Comparison of ENCODE assay signal across 16 cellular contexts in the genomic region with DNA sequence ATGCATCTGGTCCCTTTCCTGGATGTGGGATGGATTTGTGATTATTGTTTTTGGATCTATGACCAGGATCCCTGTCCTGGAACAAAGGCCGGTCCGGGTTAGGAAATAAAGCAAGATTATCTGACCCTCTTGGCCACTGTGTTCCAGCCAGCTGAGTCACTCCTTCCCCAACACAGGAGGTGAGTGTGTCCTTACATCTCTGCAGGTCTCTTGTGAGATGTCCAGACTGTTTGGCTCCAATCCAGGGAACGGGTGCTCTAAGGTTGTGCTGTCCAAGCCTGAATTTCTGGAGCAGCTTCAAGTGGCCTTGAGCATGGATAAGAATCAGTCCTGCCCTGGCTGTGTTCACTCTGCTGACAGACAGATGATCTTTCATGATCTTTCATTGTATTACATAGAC.
DNase-seq lines count a peak whose midpoint lies in the region; ATAC-seq and TF ChIP-seq lines count a peak whose summit lies in the region.
"Had no signal": no experiment of that assay in that cellular context is flagged by ENCODE, and none has a peak within 500 bp of the region (broad histone marks: within the 10 kb centered on the region; RNA-seq: fewer than 3 reads in every experiment).

No MANE protein-coding gene starts in this region.

- ATAC-seq in right cardiac atrium: peak; percentile 69 to 94
- ATAC-seq: CD8-positive, alpha-beta T cell had no signal

- H3K27me3 ChIP-seq in right cardiac atrium (ENCODE audit: control insufficient read depth, insufficient read depth) (peaks cover 4% of the 10 kb centered on the region), adrenal gland (no peaks in the 10 kb centered on the region), endodermal cell (ENCODE audit: control insufficient read depth, insufficient read depth, low read length, poor library complexity, severe bottlenecking) (no peaks in the 10 kb centered on the region), BE2C (peaks cover 11% of the 10 kb centered on the region; the same call in 1 of the 2 replicates), tibial nerve (no peaks in the 10 kb centered on the region)

- intact Hi-C loops in right cardiac atrium (cut with DNase I) (no loop called here), cardiac septum (cut with DNase I) (no loop called here), adrenal gland (cut with DNase I) (no loop called here)

- DNase-seq in right cardiac atrium (peak in 2 of 3 donors; percentile 19 to 46), cardiac septum (ENCODE audit: low spot score) (no peak), adrenal gland (peak in 6 of 7 donors; percentile 20 to 61 (median 34)), endodermal cell (peak; percentile 38), mucosa of gallbladder (ENCODE audit: low spot score) (peak; percentile 56), BE2C (no peak), HFFc6 (no peak), tibial nerve (ENCODE audit: low spot score in 2 of 2) (no peak)
- DNase-seq: CD8-positive, alpha-beta T cell; COR-L47; DND-41; GDM1; GM23248; H7; IMR-90 had no signal

- H3K9me3 Mint-ChIP-seq in endodermal cell (no peaks in the 10 kb centered on the region), HFFc6 (peaks cover 30% of the 10 kb centered on the region)
- H3K9me3 Mint-ChIP-seq: CD14-positive monocyte; CD8-positive, alpha-beta T cell had no signal

- no peaks in the 10 kb centered on the region for H3K9me3 ChIP-seq in right cardiac atrium (ENCODE audit: control insufficient read depth, low read length)
- H3K9me3 ChIP-seq in adrenal gland (replicated peaks in 1 of 3): no peaks in the 10 kb centered on the region
- no peaks in the 10 kb centered on the region for H3K9me3 ChIP-seq in endodermal cell (ENCODE audit: control insufficient read depth, low read length)
- no peaks in the 10 kb centered on the region for H3K9me3 ChIP-seq in BE2C
- H3K9me3 ChIP-seq in tibial nerve: no peaks in the 10 kb centered on the region

- no peak for TF ChIP-seq EP300 in tibial nerve (IDR thresholded peaks at IDR 0.05)

- H3K4me3 Mint-ChIP-seq in endodermal cell: no peak overlapping the region
- H3K4me3 Mint-ChIP-seq in HFFc6: no peak overlapping the region
- H3K4me3 Mint-ChIP-seq: CD14-positive monocyte; CD8-positive, alpha-beta T cell had no signal

- H3K27ac Mint-ChIP-seq in endodermal cell (no peak overlapping the region), HFFc6 (no peak overlapping the region)
- H3K27ac Mint-ChIP-seq: CD14-positive monocyte; CD8-positive, alpha-beta T cell had no signal

- H3K4me1 ChIP-seq in right cardiac atrium (ENCODE audit: control insufficient read depth, insufficient read depth, low read length) (no peaks in the 10 kb centered on the region), adrenal gland (replicated peaks in 1 of 2) (no peaks in the 10 kb centered on the region), endodermal cell (ENCODE audit: control insufficient read depth, insufficient read depth, low read length) (peaks cover 3% of the 10 kb centered on the region), BE2C (no peaks in the 10 kb centered on the region), tibial nerve (no peaks in the 10 kb centered on the region)

- H3K27ac ChIP-seq in right cardiac atrium (ENCODE audit: low read length) (no peak overlapping the region), adrenal gland (no peak overlapping the region), endodermal cell (ENCODE audit: low read depth, low read length) (no peak overlapping the region), tibial nerve (no peak overlapping the region)
- H3K27ac ChIP-seq: GM23248 had no signal

- H3K27me3 Mint-ChIP-seq in endodermal cell (ENCODE audit: insufficient read depth) (peaks cover 2% of the 10 kb centered on the region), HFFc6 (ENCODE audit: insufficient read depth) (peaks cover 1% of the 10 kb centered on the region)

- H3K36me3 Mint-ChIP-seq in endodermal cell (ENCODE audit: low read depth) (no peaks in the 10 kb centered on the region), HFFc6 (ENCODE audit: low read depth) (no peaks in the 10 kb centered on the region)
- H3K36me3 Mint-ChIP-seq: CD14-positive monocyte; CD8-positive, alpha-beta T cell had no signal

- WGBS in right cardiac atrium: 52% methylated on average over 3 of the region's 3 CpGs
- 29 to 35% (median 33%) methylated on average over 3 of the region's 3 CpGs for WGBS in adrenal gland, 4 donors
- 84 to 95% methylated on average over 3 of the region's 3 CpGs for WGBS in endodermal cell (ENCODE audit: insufficient coverage in 1 of 2, insufficient read length in 1 of 2), 2 experiments
- 63 to 67% methylated on average over 3 of the region's 3 CpGs for WGBS in tibial nerve, 2 donors

- no peak overlapping the region for H3K9ac ChIP-seq in endodermal cell (ENCODE audit: extremely low read depth, low read length, poor library complexity, severe bottlenecking)
- H3K9ac ChIP-seq: GM23248 had no signal

- H3K4me3 ChIP-seq in right cardiac atrium (ENCODE audit: low read length) (no peak overlapping the region), adrenal gland (no peak overlapping the region), endodermal cell (ENCODE audit: low read length) (no peak overlapping the region), BE2C (ENCODE audit: low read depth, low read length) (no peak overlapping the region), tibial nerve (no peak overlapping the region)
- H3K4me3 ChIP-seq: GM23248 had no signal

- H3K4me1 Mint-ChIP-seq in endodermal cell (peaks cover 3% of the 10 kb centered on the region), HFFc6 (ENCODE audit: low read depth) (no peaks in the 10 kb centered on the region)
- H3K4me1 Mint-ChIP-seq: CD14-positive monocyte had no signal

- TF ChIP-seq POLR2A in adrenal gland (IDR thresholded peaks at IDR 0.05) (no peak), tibial nerve (IDR thresholded peaks at IDR 0.05) (no peak)

- H3K36me3 ChIP-seq in adrenal gland (replicated peaks in 1 of 2) (no peaks in the 10 kb centered on the region), endodermal cell (ENCODE audit: control insufficient read depth, insufficient read depth, low read length) (no peaks in the 10 kb centered on the region), BE2C (no peaks in the 10 kb centered on the region), tibial nerve (no peaks in the 10 kb centered on the region)

- TF ChIP-seq CTCF in adrenal gland (IDR thresholded peaks at IDR 0.05) (no peak), endodermal cell (conservative IDR thresholded peaks at IDR 0.05) (no peak), BE2C (IDR thresholded peaks at IDR 0.05; ENCODE audit: low read depth, low read length) (no peak), HFFc6 (IDR thresholded peaks at IDR 0.05) (no peak), tibial nerve (IDR thresholded peaks at IDR 0.05) (no peak)

Comparison
In these comparisons a context has a peak if more than half of its experiments do, and no peak if none do; other contexts are left out.
1. DNase-seq: peak in right cardiac atrium (2 of 3), adrenal gland (6 of 7), endodermal cell (single experiment) and mucosa of gallbladder (single experiment); none in cardiac septum (single experiment), BE2C (single experiment), HFFc6 (single experiment) and tibial nerve (0 of 2).